ENCODE assay signal across 1 cellular context in the genomic region with DNA sequence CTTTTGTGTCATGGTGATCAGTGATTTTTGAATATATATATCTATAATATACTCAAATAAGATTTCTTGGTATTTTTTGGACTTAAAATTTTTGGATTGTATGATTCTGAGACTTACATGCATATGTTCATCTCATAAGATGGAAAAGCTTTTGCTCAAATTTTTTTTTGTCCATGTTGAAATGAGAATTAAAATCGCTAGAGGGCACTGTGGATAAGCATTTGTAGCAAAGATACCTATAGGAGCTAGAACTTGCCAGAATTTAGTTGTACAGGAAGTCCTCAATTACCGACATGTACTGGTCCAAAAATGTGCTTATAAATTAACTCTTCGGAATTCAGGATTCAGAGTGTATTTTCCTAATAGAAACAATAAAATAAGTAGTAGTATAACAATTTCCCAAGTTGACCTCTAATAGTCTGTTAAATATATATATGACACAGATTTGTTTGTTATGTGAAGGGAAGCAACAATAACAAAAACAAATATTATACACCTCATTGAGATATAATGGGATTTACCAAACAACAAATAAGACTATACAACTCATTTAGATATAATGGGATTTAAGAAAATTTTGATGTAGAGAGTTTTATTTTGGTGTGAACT.
TF ChIP-seq lines count a peak whose summit lies in the region.

No MANE protein-coding gene starts in this region.

TF ChIP-seq in GM23338, 12 proteins besides CTCF, POLR2A, EP300 and RAD21 (continued from another document):
- TF ChIP-seq, protein P1, sequence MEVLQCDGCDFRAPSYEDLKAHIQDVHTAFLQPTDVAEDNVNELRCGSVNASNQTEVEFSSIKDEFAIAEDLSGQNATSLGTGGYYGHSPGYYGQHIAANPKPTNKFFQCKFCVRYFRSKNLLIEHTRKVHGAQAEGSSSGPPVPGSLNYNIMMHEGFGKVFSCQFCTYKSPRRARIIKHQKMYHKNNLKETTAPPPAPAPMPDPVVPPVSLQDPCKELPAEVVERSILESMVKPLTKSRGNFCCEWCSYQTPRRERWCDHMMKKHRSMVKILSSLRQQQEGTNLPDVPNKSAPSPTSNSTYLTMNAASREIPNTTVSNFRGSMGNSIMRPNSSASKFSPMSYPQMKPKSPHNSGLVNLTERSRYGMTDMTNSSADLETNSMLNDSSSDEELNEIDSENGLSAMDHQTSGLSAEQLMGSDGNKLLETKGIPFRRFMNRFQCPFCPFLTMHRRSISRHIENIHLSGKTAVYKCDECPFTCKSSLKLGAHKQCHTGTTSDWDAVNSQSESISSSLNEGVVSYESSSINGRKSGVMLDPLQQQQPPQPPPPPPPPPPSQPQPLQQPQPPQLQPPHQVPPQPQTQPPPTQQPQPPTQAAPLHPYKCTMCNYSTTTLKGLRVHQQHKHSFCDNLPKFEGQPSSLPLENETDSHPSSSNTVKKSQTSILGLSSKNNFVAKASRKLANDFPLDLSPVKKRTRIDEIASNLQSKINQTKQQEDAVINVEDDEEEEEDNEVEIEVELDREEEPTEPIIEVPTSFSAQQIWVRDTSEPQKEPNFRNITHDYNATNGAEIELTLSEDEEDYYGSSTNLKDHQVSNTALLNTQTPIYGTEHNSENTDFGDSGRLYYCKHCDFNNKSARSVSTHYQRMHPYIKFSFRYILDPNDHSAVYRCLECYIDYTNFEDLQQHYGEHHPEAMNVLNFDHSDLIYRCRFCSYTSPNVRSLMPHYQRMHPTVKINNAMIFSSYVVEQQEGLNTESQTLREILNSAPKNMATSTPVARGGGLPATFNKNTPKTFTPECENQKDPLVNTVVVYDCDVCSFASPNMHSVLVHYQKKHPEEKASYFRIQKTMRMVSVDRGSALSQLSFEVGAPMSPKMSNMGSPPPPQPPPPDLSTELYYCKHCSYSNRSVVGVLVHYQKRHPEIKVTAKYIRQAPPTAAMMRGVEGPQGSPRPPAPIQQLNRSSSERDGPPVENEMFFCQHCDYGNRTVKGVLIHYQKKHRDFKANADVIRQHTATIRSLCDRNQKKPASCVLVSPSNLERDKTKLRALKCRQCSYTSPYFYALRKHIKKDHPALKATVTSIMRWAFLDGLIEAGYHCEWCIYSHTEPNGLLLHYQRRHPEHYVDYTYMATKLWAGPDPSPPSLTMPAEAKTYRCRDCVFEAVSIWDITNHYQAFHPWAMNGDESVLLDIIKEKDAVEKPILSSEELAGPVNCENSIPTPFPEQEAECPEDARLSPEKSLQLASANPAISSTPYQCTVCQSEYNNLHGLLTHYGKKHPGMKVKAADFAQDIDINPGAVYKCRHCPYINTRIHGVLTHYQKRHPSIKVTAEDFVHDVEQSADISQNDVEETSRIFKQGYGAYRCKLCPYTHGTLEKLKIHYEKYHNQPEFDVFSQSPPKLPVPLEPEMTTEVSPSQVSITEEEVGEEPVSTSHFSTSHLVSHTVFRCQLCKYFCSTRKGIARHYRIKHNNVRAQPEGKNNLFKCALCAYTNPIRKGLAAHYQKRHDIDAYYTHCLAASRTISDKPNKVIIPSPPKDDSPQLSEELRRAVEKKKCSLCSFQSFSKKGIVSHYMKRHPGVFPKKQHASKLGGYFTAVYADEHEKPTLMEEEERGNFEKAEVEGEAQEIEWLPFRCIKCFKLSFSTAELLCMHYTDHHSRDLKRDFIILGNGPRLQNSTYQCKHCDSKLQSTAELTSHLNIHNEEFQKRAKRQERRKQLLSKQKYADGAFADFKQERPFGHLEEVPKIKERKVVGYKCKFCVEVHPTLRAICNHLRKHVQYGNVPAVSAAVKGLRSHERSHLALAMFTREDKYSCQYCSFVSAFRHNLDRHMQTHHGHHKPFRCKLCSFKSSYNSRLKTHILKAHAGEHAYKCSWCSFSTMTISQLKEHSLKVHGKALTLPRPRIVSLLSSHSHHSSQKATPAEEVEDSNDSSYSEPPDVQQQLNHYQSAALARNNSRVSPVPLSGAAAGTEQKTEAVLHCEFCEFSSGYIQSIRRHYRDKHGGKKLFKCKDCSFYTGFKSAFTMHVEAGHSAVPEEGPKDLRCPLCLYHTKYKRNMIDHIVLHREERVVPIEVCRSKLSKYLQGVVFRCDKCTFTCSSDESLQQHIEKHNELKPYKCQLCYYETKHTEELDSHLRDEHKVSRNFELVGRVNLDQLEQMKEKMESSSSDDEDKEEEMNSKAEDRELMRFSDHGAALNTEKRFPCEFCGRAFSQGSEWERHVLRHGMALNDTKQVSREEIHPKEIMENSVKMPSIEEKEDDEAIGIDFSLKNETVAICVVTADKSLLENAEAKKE (CRISPR knock-in tag; IDR thresholded peaks at IDR 0.05) = no peak
- TF ChIP-seq EZH2phosphoT487 (IDR thresholded peaks at IDR 0.05; ENCODE audit: unreplicated experiment) = no peak
